In genomic region chr1:108097057-108097456, GRCh38 we compare ENCODE assay signal across 30 cellular contexts.
"Had no signal": no experiment of that assay in that cellular context is flagged by ENCODE, and none has a peak within 500 bp of the region (broad histone marks: within the 10 kb centered on the region; RNA-seq: fewer than 3 reads in every experiment).

No MANE protein-coding gene starts in this region.

- H3K9me3 Mint-ChIP-seq: activated naive CD4-positive, alpha-beta T cell treated with anti-CD3 and anti-CD28 coated beads, Interleukin-2, amount 50 U/mL, for 24 hours; activated T-cell treated with anti-CD3 and anti-CD28 coated beads, Interleukin-2, amount 50 U/mL, for 24 hours; naive thymus-derived CD8-positive, alpha-beta T cell; neural crest cell had no signal

- H3K4me1 Mint-ChIP-seq: neural crest cell; stimulated activated naive B cell treated with anti-CD40 and anti-IgM and Interleukin-4, amounts not matched to agents 10 μg/mL and 1 μg/mL and 100 μg/mL, for 72 hours had no signal

- H3K27me3 ChIP-seq: adrenal gland, body of pancreas, colonic mucosa, esophagus squamous epithelium, left lung, pancreas, sigmoid colon, testis, transverse colon had no signal

- DNase-seq: activated CD8-positive, alpha-beta memory T cell treated with anti-CD3 and anti-CD28 coated beads, Interleukin-2, amount 50 U/mL, for 4 hours; activated gamma-delta T cell treated with Interleukin-2 at 50 U/mL for 16 hours; activated T-cell treated with anti-CD3 and anti-CD28 coated beads, Interleukin-2, amount 50 U/mL, for 24 hours; adrenal gland; aorta; body of pancreas; colonic mucosa; effector CD8-positive, alpha-beta T cell; esophagus squamous epithelium; left lung; lower lobe of right lung; mesenchymal stem cell; naive thymus-derived CD8-positive, alpha-beta T cell; nucleus accumbens; pancreas; retina; sigmoid colon; small intestine; stimulated activated CD4-positive, alpha-beta T cell treated with anti-CD3 and anti-CD28 coated beads, Interleukin-4, amount 100 ng/mL, for 24 hours; stimulated activated naive B cell treated with anti-CD40 and anti-IgM and Interleukin-4, amounts not matched to agents 10 μg/mL and 1 μg/mL and 100 μg/mL, for 72 hours; testis; transverse colon had no signal

- H3K36me3 Mint-ChIP-seq: activated naive CD4-positive, alpha-beta T cell treated with anti-CD3 and anti-CD28 coated beads, Interleukin-2, amount 50 U/mL, for 24 hours; naive thymus-derived CD8-positive, alpha-beta T cell; stimulated activated naive B cell treated with anti-CD40 and anti-IgM and Interleukin-4, amounts not matched to agents 10 μg/mL and 1 μg/mL and 100 μg/mL, for 72 hours had no signal

- H3K36me3 ChIP-seq: adrenal gland, colonic mucosa, esophagus squamous epithelium, left lung, lower lobe of right lung, pancreas, prostate gland, sigmoid colon, transverse colon had no signal

- ATAC-seq: body of pancreas; left lung; lower lobe of right lung; naive thymus-derived CD8-positive, alpha-beta T cell; pancreas; stimulated activated naive B cell treated with anti-CD40 and anti-IgM and Interleukin-4, amounts not matched to agents 10 μg/mL and 1 μg/mL and 100 μg/mL, for 72 hours had no signal

- H3K4me3 Mint-ChIP-seq: activated naive CD4-positive, alpha-beta T cell treated with anti-CD3 and anti-CD28 coated beads, Interleukin-2, amount 50 U/mL, for 24 hours; activated T-cell treated with anti-CD3 and anti-CD28 coated beads, Interleukin-2, amount 50 U/mL, for 24 hours; naive thymus-derived CD8-positive, alpha-beta T cell; neural crest cell; stimulated activated naive B cell treated with anti-CD40 and anti-IgM and Interleukin-4, amounts not matched to agents 10 μg/mL and 1 μg/mL and 100 μg/mL, for 72 hours had no signal

- H3K9me3 ChIP-seq: adrenal gland, body of pancreas, colonic mucosa, esophagus squamous epithelium, left lung, lower lobe of right lung, pancreas, prostate gland, sigmoid colon, testis, transverse colon had no signal

- H3K4me3 ChIP-seq: adrenal gland, body of pancreas, colonic mucosa, esophagus squamous epithelium, left lung, lower lobe of right lung, pancreas, prostate gland, sigmoid colon, testis, transverse colon had no signal

- FAIRE-seq: endometrium, frontal cortex, islet of Langerhans, pancreas, small intestine, TTC549 had no signal

- H3K27ac Mint-ChIP-seq: activated naive CD4-positive, alpha-beta T cell treated with anti-CD3 and anti-CD28 coated beads, Interleukin-2, amount 50 U/mL, for 24 hours; activated T-cell treated with anti-CD3 and anti-CD28 coated beads, Interleukin-2, amount 50 U/mL, for 24 hours; stimulated activated naive B cell treated with anti-CD40 and anti-IgM and Interleukin-4, amounts not matched to agents 10 μg/mL and 1 μg/mL and 100 μg/mL, for 72 hours had no signal

- H3K27me3 Mint-ChIP-seq: activated naive CD4-positive, alpha-beta T cell treated with anti-CD3 and anti-CD28 coated beads, Interleukin-2, amount 50 U/mL, for 24 hours; activated T-cell treated with anti-CD3 and anti-CD28 coated beads, Interleukin-2, amount 50 U/mL, for 24 hours; naive thymus-derived CD8-positive, alpha-beta T cell; stimulated activated naive B cell treated with anti-CD40 and anti-IgM and Interleukin-4, amounts not matched to agents 10 μg/mL and 1 μg/mL and 100 μg/mL, for 72 hours had no signal

- H3K27ac ChIP-seq: adrenal gland, body of pancreas, colonic mucosa, epithelial cell of prostate, esophagus squamous epithelium, left lung, lower lobe of right lung, pancreas, prostate gland, sigmoid colon, testis, transverse colon had no signal

- H3K4me1 ChIP-seq: adrenal gland, body of pancreas, colonic mucosa, esophagus squamous epithelium, left lung, lower lobe of right lung, pancreas, prostate gland, sigmoid colon, testis, transverse colon had no signal
